ENCODE assay signal across 27 cellular contexts in the genomic region with DNA sequence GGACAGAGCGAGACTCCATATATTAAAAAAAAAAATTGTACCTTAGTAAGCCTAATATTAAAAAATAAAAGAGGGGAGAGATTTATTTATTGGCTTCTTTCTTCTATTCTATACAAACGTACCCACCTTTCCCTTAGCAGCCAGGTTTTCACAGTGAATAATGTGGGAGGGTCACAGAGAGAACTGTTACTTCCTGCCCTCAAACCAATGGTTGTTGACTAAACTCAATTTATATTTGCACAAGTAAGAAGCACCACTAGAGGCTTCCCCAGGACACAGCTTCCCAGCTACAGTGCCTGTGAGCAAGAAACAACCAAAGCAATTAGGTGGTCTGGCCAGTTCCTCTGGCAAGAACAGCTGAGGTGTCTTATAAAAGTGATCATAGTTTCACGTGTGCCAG. TPM values are rescaled to one million over a fixed set of nuclear protein-coding genes. Genes with fewer than 3 reads are reported as not detected.
"Had no signal": no experiment of that assay in that cellular context is flagged by ENCODE, and none has a peak within 500 bp of the region (broad histone marks: within the 10 kb centered on the region; RNA-seq: fewer than 3 reads in every experiment).

No MANE protein-coding gene starts in this region.

- H3K27me3 ChIP-seq: esophagus squamous epithelium, spleen, stomach had no signal

- FAIRE-seq: keratinocyte had no signal

- H3K4me1 ChIP-seq: gastroesophageal sphincter, left ventricle myocardium inferior, lower lobe of right lung, stomach had no signal

- H3K4me3 Mint-ChIP-seq: memory B cell had no signal

- H3K27ac ChIP-seq: dorsolateral prefrontal cortex, esophagus squamous epithelium, gastroesophageal sphincter, left ventricle myocardium inferior, lower lobe of right lung, neutrophil, spleen, stomach had no signal

- H3K9me3 ChIP-seq: esophagus squamous epithelium, gastroesophageal sphincter, lower lobe of right lung, neutrophil, spleen, stomach had no signal

- H3K36me3 ChIP-seq: esophagus squamous epithelium, gastroesophageal sphincter, left ventricle myocardium inferior, lower lobe of right lung, neutrophil, spleen, stomach had no signal

- H3K27ac Mint-ChIP-seq: memory B cell had no signal

- H3K4me3 ChIP-seq: dorsolateral prefrontal cortex, esophagus squamous epithelium, gastroesophageal sphincter, left ventricle myocardium inferior, lower lobe of right lung, spleen, stomach had no signal

- DNase-seq: cortex of kidney; dorsolateral prefrontal cortex; esophagus squamous epithelium; foreskin fibroblast; glutamatergic neuron; left ventricle myocardium inferior; lower lobe of right lung; midbrain; posterior cingulate gyrus; spleen; stimulated activated CD4-positive, alpha-beta T cell treated with anti-CD3 and anti-CD28 coated beads, Interleukin-15, amount 100 ng/mL, for 24 hours; stimulated activated CD4-positive, alpha-beta T cell treated with anti-CD3 and anti-CD28 coated beads, Interleukin-1b, Interleukin-23, amount 100 ng/mL, for 48 hours; stimulated activated CD4-positive, alpha-beta T cell treated with anti-CD3 and anti-CD28 coated beads, Interleukin-4, amount 100 ng/mL, for 4 hours; stimulated activated naive CD4-positive, alpha-beta T cell; stomach; substantia nigra; trophoblast cell had no signal

- ATAC-seq: gastroesophageal sphincter, lower lobe of right lung, sciatic nerve had no signal

- H3K4me1 Mint-ChIP-seq: memory B cell had no signal

RNA-seq across cellular contexts. Expression of a gene that starts 28.9 kb away (rescaled TPM):
- total RNA-seq: chondrocyte, epithelial cell of proximal tubule, lower lobe of right lung, osteoblast, pulmonary artery endothelial cell, skeletal muscle tissue, spleen had no signal
- polyA plus RNA-seq: keratinocyte, spleen had no signal
